ENCODE assay signal across 1 cellular context in the genomic region with DNA sequence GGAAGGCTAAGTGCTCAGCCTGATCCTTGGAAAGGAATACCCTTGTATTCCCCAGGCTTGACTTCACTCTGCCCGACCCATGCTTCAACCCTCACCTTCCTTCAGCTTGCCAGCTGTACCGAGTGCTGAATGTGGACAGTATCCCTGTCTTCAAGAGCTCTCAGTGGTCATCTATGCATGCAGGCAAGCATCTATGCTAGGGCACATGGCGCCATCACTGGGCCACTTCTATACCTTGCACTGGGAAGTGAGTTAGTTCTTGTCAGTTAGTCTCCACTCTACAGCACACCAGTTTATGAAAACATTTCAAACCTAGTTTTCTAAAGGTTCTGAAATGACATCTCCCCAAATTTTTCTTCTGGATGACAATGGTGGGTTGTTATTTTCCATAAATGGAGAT.
TF ChIP-seq lines count a peak whose summit lies in the region.

No MANE protein-coding gene starts in this region.

TF ChIP-seq in GM23338, 12 proteins besides CTCF, POLR2A, EP300 and RAD21 (continued from another document):
- TF ChIP-seq, protein P1, sequence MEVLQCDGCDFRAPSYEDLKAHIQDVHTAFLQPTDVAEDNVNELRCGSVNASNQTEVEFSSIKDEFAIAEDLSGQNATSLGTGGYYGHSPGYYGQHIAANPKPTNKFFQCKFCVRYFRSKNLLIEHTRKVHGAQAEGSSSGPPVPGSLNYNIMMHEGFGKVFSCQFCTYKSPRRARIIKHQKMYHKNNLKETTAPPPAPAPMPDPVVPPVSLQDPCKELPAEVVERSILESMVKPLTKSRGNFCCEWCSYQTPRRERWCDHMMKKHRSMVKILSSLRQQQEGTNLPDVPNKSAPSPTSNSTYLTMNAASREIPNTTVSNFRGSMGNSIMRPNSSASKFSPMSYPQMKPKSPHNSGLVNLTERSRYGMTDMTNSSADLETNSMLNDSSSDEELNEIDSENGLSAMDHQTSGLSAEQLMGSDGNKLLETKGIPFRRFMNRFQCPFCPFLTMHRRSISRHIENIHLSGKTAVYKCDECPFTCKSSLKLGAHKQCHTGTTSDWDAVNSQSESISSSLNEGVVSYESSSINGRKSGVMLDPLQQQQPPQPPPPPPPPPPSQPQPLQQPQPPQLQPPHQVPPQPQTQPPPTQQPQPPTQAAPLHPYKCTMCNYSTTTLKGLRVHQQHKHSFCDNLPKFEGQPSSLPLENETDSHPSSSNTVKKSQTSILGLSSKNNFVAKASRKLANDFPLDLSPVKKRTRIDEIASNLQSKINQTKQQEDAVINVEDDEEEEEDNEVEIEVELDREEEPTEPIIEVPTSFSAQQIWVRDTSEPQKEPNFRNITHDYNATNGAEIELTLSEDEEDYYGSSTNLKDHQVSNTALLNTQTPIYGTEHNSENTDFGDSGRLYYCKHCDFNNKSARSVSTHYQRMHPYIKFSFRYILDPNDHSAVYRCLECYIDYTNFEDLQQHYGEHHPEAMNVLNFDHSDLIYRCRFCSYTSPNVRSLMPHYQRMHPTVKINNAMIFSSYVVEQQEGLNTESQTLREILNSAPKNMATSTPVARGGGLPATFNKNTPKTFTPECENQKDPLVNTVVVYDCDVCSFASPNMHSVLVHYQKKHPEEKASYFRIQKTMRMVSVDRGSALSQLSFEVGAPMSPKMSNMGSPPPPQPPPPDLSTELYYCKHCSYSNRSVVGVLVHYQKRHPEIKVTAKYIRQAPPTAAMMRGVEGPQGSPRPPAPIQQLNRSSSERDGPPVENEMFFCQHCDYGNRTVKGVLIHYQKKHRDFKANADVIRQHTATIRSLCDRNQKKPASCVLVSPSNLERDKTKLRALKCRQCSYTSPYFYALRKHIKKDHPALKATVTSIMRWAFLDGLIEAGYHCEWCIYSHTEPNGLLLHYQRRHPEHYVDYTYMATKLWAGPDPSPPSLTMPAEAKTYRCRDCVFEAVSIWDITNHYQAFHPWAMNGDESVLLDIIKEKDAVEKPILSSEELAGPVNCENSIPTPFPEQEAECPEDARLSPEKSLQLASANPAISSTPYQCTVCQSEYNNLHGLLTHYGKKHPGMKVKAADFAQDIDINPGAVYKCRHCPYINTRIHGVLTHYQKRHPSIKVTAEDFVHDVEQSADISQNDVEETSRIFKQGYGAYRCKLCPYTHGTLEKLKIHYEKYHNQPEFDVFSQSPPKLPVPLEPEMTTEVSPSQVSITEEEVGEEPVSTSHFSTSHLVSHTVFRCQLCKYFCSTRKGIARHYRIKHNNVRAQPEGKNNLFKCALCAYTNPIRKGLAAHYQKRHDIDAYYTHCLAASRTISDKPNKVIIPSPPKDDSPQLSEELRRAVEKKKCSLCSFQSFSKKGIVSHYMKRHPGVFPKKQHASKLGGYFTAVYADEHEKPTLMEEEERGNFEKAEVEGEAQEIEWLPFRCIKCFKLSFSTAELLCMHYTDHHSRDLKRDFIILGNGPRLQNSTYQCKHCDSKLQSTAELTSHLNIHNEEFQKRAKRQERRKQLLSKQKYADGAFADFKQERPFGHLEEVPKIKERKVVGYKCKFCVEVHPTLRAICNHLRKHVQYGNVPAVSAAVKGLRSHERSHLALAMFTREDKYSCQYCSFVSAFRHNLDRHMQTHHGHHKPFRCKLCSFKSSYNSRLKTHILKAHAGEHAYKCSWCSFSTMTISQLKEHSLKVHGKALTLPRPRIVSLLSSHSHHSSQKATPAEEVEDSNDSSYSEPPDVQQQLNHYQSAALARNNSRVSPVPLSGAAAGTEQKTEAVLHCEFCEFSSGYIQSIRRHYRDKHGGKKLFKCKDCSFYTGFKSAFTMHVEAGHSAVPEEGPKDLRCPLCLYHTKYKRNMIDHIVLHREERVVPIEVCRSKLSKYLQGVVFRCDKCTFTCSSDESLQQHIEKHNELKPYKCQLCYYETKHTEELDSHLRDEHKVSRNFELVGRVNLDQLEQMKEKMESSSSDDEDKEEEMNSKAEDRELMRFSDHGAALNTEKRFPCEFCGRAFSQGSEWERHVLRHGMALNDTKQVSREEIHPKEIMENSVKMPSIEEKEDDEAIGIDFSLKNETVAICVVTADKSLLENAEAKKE (CRISPR knock-in tag; IDR thresholded peaks at IDR 0.05) = no peak
- TF ChIP-seq STAT1 (IDR thresholded peaks at IDR 0.05; ENCODE audit: unreplicated experiment) = no peak
